In the genomic region with DNA sequence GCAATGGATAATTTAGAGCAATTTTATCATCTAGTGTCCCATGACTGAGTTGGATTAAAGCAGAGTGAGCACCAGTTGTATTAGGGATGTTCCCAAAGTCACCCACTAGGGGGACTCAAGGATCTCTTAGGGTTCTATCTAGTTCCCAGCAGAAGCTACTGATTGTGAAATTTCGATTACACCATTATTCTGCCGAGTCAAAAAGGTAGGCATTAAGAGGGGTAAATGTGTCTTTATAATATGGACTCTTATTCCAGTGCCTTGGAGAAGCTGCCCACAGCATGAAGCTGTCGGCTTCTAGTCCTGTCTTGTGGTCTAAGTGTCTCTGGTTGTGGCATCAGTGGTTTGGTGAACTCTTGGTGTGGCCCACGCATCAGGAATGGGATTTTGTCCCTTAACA, we compare ENCODE assay signal across 9 cellular contexts. TPM values are rescaled to one million over a fixed set of nuclear protein-coding genes. Genes with fewer than 3 reads are reported as not detected.
DNase-seq lines count a peak whose midpoint lies in the region; ATAC-seq and TF ChIP-seq lines count a peak whose summit lies in the region.
"Had no signal": no experiment of that assay in that cellular context is flagged by ENCODE, and none has a peak within 500 bp of the region (broad histone marks: within the 10 kb centered on the region; RNA-seq: fewer than 3 reads in every experiment).

No MANE protein-coding gene starts in this region.

- H3K27ac Mint-ChIP-seq in naive thymus-derived CD4-positive, alpha-beta T cell: peak overlapping the region in 1 of 9 donors; percentile 34
- H3K27ac Mint-ChIP-seq: activated naive CD8-positive, alpha-beta T cell had no signal

- H3K27ac ChIP-seq in esophagus squamous epithelium: no peak overlapping the region
- no peak overlapping the region for H3K27ac ChIP-seq in naive thymus-derived CD4-positive, alpha-beta T cell (ENCODE audit: low read depth, low read length)

- peaks cover 8 to 40% (median 34%) of the 10 kb centered on the region in 7 donors for H3K4me1 Mint-ChIP-seq in naive thymus-derived CD4-positive, alpha-beta T cell

- 33 to 39% methylated on average over 4 of the region's 4 CpGs for WGBS in esophagus squamous epithelium, 2 donors

- no peaks in the 10 kb centered on the region for H3K27me3 Mint-ChIP-seq in naive thymus-derived CD4-positive, alpha-beta T cell

- intact Hi-C loops in esophagus squamous epithelium (cut with DNase I): loop anchor here (2.0 kb wide), 1 partner anchor 97 kb away; no protein-coding TSS in a partner anchor
- intact Hi-C loops in naive thymus-derived CD4-positive, alpha-beta T cell (cut with micrococcal nuclease): loop anchor here (1.0 to 2.0 kb wide), 7 partner anchors 25 to 240 kb away; no protein-coding TSS in a partner anchor

- CTCF ChIA-PET in naive thymus-derived CD4-positive, alpha-beta T cell (lab: Charles Lee): interaction anchor here (0.5 to 1.8 kb wide), 12 partner anchors 12 to 532 kb away, joined by 3 to 9 read pairs (median 3); a partner anchor contains a TSS

- H3K36me3 Mint-ChIP-seq in naive thymus-derived CD4-positive, alpha-beta T cell: peaks cover 0 to 12% (median 3%) of the 10 kb centered on the region in 5 donors
- H3K36me3 Mint-ChIP-seq: activated naive CD8-positive, alpha-beta T cell had no signal

- H3K27me3 ChIP-seq in esophagus squamous epithelium: no peaks in the 10 kb centered on the region
- no peaks in the 10 kb centered on the region for H3K27me3 ChIP-seq in naive thymus-derived CD4-positive, alpha-beta T cell (ENCODE audit: control insufficient read depth in 2 of 2, insufficient read depth in 2 of 2, low read length in 2 of 2)

- no peaks in the 10 kb centered on the region for H3K9me3 ChIP-seq in esophagus squamous epithelium
- no peaks in the 10 kb centered on the region for H3K9me3 ChIP-seq in naive thymus-derived CD4-positive, alpha-beta T cell (ENCODE audit: control insufficient read depth in 2 of 3, low read length in 3 of 3)

- DNase-seq in DMS 273 treated with DMSO at 0.1 percent for 48 hours (lab: John Stamatoyannopoulos, UW) (peak; percentile 18), NCI-H1048 (lab: John Stamatoyannopoulos, UW) (peak; percentile 20), T1000 (lab: John Stamatoyannopoulos, UW) (peak; percentile 53), esophagus squamous epithelium (lab: John Stamatoyannopoulos, UW) (no peak)
- peak in 7 of 9 donors; percentile 46 to 72 (median 63) for DNase-seq in naive thymus-derived CD4-positive, alpha-beta T cell
- DNase-seq in effector CD4-positive, alpha-beta T cell: no peak

- peak overlapping the region in 1 of 10 donors; percentile 1 for H3K4me3 Mint-ChIP-seq in naive thymus-derived CD4-positive, alpha-beta T cell
- H3K4me3 Mint-ChIP-seq: activated naive CD8-positive, alpha-beta T cell had no signal

- peak; percentile 69 to 95 (median 86) for TF ChIP-seq CTCF in esophagus squamous epithelium (IDR thresholded peaks at IDR 0.05)

- POLR2A ChIA-PET in naive thymus-derived CD4-positive, alpha-beta T cell (lab: Charles Lee): no interaction called here

- peak; percentile 73 for ATAC-seq in GM19351 (IDR thresholded peaks at IDR 0.05; ENCODE audit: unreplicated experiment)
- ATAC-seq in naive thymus-derived CD4-positive, alpha-beta T cell: peak; percentile 92
- ATAC-seq in GM18498 (IDR thresholded peaks at IDR 0.05; ENCODE audit: unreplicated experiment): no peak

- no peak for TF ChIP-seq POLR2A in esophagus squamous epithelium (IDR thresholded peaks at IDR 0.05)

- no peak overlapping the region for H3K4me3 ChIP-seq in esophagus squamous epithelium
- H3K4me3 ChIP-seq in naive thymus-derived CD4-positive, alpha-beta T cell (ENCODE audit: low read length): no peak overlapping the region

- H3K9me3 Mint-ChIP-seq in naive thymus-derived CD4-positive, alpha-beta T cell: no peaks in the 10 kb centered on the region

- peaks cover 0 to 14% (median 0%) of the 10 kb centered on the region in 3 donors for H3K36me3 ChIP-seq in esophagus squamous epithelium
- no peaks in the 10 kb centered on the region for H3K36me3 ChIP-seq in naive thymus-derived CD4-positive, alpha-beta T cell (ENCODE audit: control insufficient read depth in 2 of 3, insufficient read depth in 3 of 3, low read length in 3 of 3)

- H3K4me1 ChIP-seq in esophagus squamous epithelium: peaks cover 0 to 31% (median 3%) of the 10 kb centered on the region in 3 donors
- peaks cover 4 to 13% of the 10 kb centered on the region in 2 donors for H3K4me1 ChIP-seq in naive thymus-derived CD4-positive, alpha-beta T cell (ENCODE audit: control insufficient read depth in 2 of 2, insufficient read depth in 2 of 2, low read length in 2 of 2)

RNA-seq across cellular contexts. Expression of a gene that starts 53.3 kb away (rescaled TPM):
- 10 to 100 TPM; 39.0 to 74.7 (median 69.9) TPM for total RNA-seq in esophagus squamous epithelium
- 10 to 100 TPM in 1 of 5 experiments, 1 to 10 TPM in 4; 2.5 to 13.3 (median 7.5) TPM for total RNA-seq in naive thymus-derived CD4-positive, alpha-beta T cell
- 10 to 100 TPM in 1 of 2 donors, 1 to 10 TPM in 1; 6.6 to 16.0 TPM for polyA plus RNA-seq in naive thymus-derived CD4-positive, alpha-beta T cell

Comparison
In these comparisons a context has a peak if more than half of its experiments do, and no peak if none do; other contexts are left out.
1. DNase-seq: peak in DMS 273 treated with DMSO at 0.1 percent for 48 hours (single experiment), NCI-H1048 (single experiment), T1000 (single experiment) and naive thymus-derived CD4-positive, alpha-beta T cell (7 of 9); none in esophagus squamous epithelium (single experiment) and effector CD4-positive, alpha-beta T cell (single experiment).